ENCODE assay signal across 23 cellular contexts in the genomic region with DNA sequence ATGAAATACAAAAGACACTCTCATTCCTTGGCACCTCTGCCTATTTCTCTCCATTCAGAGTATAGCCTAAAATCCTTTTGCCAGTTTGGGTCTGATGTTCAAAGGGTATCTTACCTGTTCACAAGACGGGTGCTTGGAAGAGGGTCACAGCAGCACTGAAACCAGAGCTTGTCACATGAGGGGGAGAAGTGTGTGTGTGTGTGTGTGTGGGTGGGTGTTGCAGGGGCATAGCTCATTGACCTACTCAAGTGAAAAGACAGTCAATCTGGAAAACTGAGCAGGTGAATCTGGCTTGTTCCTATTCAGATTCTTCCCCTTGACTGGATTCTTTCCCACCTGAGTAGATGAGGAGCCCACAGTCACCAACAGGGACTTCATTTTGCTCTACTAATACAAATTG.
"Had no signal": no experiment of that assay in that cellular context is flagged by ENCODE, and none has a peak within 500 bp of the region (broad histone marks: within the 10 kb centered on the region; RNA-seq: fewer than 3 reads in every experiment).

No MANE protein-coding gene starts in this region.

- FAIRE-seq: bronchial epithelial cell, RCC 7860, TTC549 had no signal

- H3K4me1 ChIP-seq: ascending aorta had no signal

- H3K4me3 ChIP-seq: ascending aorta, body of pancreas, coronary artery had no signal

- ATAC-seq: activated naive CD4-positive, alpha-beta T cell treated with anti-CD3 and anti-CD28 coated beads, Interleukin-2, amount 50 U/mL, for 72 hours; activated naive CD8-positive, alpha-beta T cell treated with anti-CD3 and anti-CD28 coated beads, Interleukin-2, amount 50 U/mL, for 24 hours; activated T-cell treated with anti-CD3 and anti-CD28 coated beads, Interleukin-2, amount 50 U/mL, for 4 hours; body of pancreas; T-cell had no signal

- H3K27ac ChIP-seq: ascending aorta, body of pancreas, coronary artery had no signal

- H3K36me3 ChIP-seq: ascending aorta had no signal

- H3K27me3 ChIP-seq: ascending aorta, body of pancreas had no signal

- DNase-seq: activated B cell treated with CpG ODN at 0.5 μM for 24 hours; activated CD4-positive, alpha-beta memory T cell treated with anti-CD3 and anti-CD28 coated beads for 36 hours; activated CD4-positive, alpha-beta T cell treated with anti-CD3 and anti-CD28 coated beads, Interleukin-2, amount 10 ng/mL, durations not matched to agents 7 days and 5 days; activated CD8-positive, alpha-beta memory T cell treated with anti-CD3 and anti-CD28 coated beads for 24 hours; activated effector memory CD4-positive, alpha-beta T cell treated with anti-CD3 and anti-CD28 coated beads, Interleukin-2, amount 50 U/mL, for 16 hours; activated naive CD4-positive, alpha-beta T cell treated with Interleukin-2 at 50 U/mL for 16 hours; activated naive CD8-positive, alpha-beta T cell treated with anti-CD3 and anti-CD28 coated beads, Interleukin-2, amount 50 U/mL, for 24 hours; activated T-cell treated with anti-CD3 and anti-CD28 coated beads, Interleukin-2, amount 50 U/mL, for 4 hours; central memory CD4-positive, alpha-beta T cell; Kasumi-1; KBM-7; NCI-H1694 treated with DMSO at 0.1 percent for 48 hours; NCI-H2029 treated with DMSO at 0.1 percent for 48 hours; NK-92 treated with Interleukin-12 subunit alpha and Interleukin-12 subunit beta, amount 100 ng/mL, for 24 hours; T-cell; T-helper 2 cell had no signal

- H3K9me3 ChIP-seq: ascending aorta, body of pancreas had no signal
